ENCODE assay signal across 8 cellular contexts in genomic region chr1:180632326-180633088, GRCh38.
A peak's percentile ranks its signal among the peaks of the same experiment; 100 is the strongest.
DNase-seq lines count a peak whose midpoint lies in the region; ATAC-seq and TF ChIP-seq lines count a peak whose summit lies in the region.

No MANE protein-coding gene starts in this region.

- peak overlapping the region; percentile 98 for H3K4me2 ChIP-seq in KMS-11

- peak overlapping the region; percentile 75 for H2AFZ ChIP-seq in KMS-11 (ENCODE audit: low read depth)

- peak overlapping the region; percentile 57; the same call in 1 of the 2 replicates for H3K9ac ChIP-seq in KMS-11

- peak; percentile 34 for ATAC-seq in GM21737 (IDR thresholded peaks at IDR 0.05; ENCODE audit: unreplicated experiment)

- H3K79me2 ChIP-seq in KMS-11 (ENCODE audit: insufficient read depth, low read depth): peaks cover 43% of the 10 kb centered on the region

- in situ Hi-C loops in T47D (cut with HindIII; ENCODE audit: low pct_unique_long_range_greater_than_20kb, low sequenced_read_pairs): no loop called here

- peak overlapping the region; percentile 97 for H3K4me3 ChIP-seq in KMS-11 (IDR thresholded peaks at IDR 0.05; ENCODE audit: insufficient read depth, low read depth, low read length)

- TF ChIP-seq CTCF in GM10266 (IDR thresholded peaks at IDR 0.05; ENCODE audit: control insufficient read depth, insufficient read depth, low read depth, missing control alignments) (peak; percentile 51), KMS-11 (conservative IDR thresholded peaks at IDR 0.05; ENCODE audit: low read depth, low read length) (peak; percentile 46)

- DNase-seq in GM10266 (ENCODE audit: extremely low spot score): peak; percentile 60
- peak; percentile 41 for DNase-seq in T-helper 22 cell (ENCODE audit: low read depth)
- peak; percentile 23 to 61 for DNase-seq in T47D (ENCODE audit: low read depth in 1 of 2, low spot score in 1 of 2)
- peak; percentile 39 for DNase-seq in iris pigment epithelial cell (ENCODE audit: low read depth)
- peak; percentile 19 to 63 (median 34) for DNase-seq in stimulated activated CD4-positive, alpha-beta T cell treated with anti-CD3 and anti-CD28 coated beads, Interleukin-1b, Interleukin-23, amount 100 ng/mL, for 24 hours (ENCODE audit: low read depth in 4 of 4, low spot score in 1 of 4)
- DNase-seq in SW 1271 (lab: John Stamatoyannopoulos, UW): no peak

- H3K36me3 ChIP-seq in KMS-11 (ENCODE audit: insufficient read depth): no peaks in the 10 kb centered on the region

- peak overlapping the region; percentile 73 for H3K27ac ChIP-seq in KMS-11

- no peaks in the 10 kb centered on the region for H3K27me3 ChIP-seq in KMS-11 (ENCODE audit: insufficient read depth, low read depth)

- H3K4me1 ChIP-seq in KMS-11 (ENCODE audit: low read depth, poor library complexity, severe bottlenecking): peaks cover 31% of the 10 kb centered on the region

- H4K20me1 ChIP-seq in KMS-11 (ENCODE audit: insufficient read depth): peaks cover 12% of the 10 kb centered on the region; the same call in 1 of the 2 replicates

Comparison
In these comparisons a context has a peak if more than half of its experiments do, and no peak if none do; other contexts are left out.
1. DNase-seq: peak in GM10266 (single experiment), T-helper 22 cell (single experiment), T47D (2 of 2), iris pigment epithelial cell (single experiment) and stimulated activated CD4-positive, alpha-beta T cell treated with anti-CD3 and anti-CD28 coated beads, Interleukin-1b, Interleukin-23, amount 100 ng/mL, for 24 hours (4 of 4); none in SW 1271 (0 of 2).